ENCODE assay signal across 15 cellular contexts in genomic region chr3:1583044-1583443, GRCh38.
DNase-seq lines count a peak whose midpoint lies in the region; ATAC-seq and TF ChIP-seq lines count a peak whose summit lies in the region.
"Had no signal": no experiment of that assay in that cellular context is flagged by ENCODE, and none has a peak within 500 bp of the region (broad histone marks: within the 10 kb centered on the region; RNA-seq: fewer than 3 reads in every experiment).

No MANE protein-coding gene starts in this region.

- H3K27me3 Mint-ChIP-seq in H9 (ENCODE audit: low read depth), result 0 out of 2 replicates have a peak, but pooled peaks cover 1% of the 10 kb centered on the region
- H3K27me3 Mint-ChIP-seq: B cell; CD4-positive, alpha-beta T cell had no signal

- H2AFZ ChIP-seq in H9 (ENCODE audit: low read length) (no peak overlapping the region), neuronal stem cell (ENCODE audit: low read length) (no peak overlapping the region)

- intact Hi-C loops in upper lobe of right lung (cut with DNase I), result no loop called here

- H3K79me1 ChIP-seq in H9 (ENCODE audit: insufficient read depth, low read depth, low read length, poor library complexity, severe bottlenecking) (no peaks in the 10 kb centered on the region), neuronal stem cell (ENCODE audit: low read depth, low read length) (no peaks in the 10 kb centered on the region)

- H3K4me1 ChIP-seq in H9 (ENCODE audit: insufficient read depth, low read length) (no peaks in the 10 kb centered on the region), gastroesophageal sphincter (no peaks in the 10 kb centered on the region), neuronal stem cell (ENCODE audit: control insufficient read depth in 2 of 2, insufficient read depth in 1 of 2, low read depth in 1 of 2, low read length in 2 of 2) (peaks cover 0 to 3% of the 10 kb centered on the region in 2 donors), upper lobe of right lung (no peaks in the 10 kb centered on the region)
- H3K4me1 ChIP-seq: HAP-1 had no signal

- no CpG with 5 or more reads among the region's 10 CpGs for WGBS in H9 (ENCODE audit: extremely low coverage, insufficient read length, low lambda C conversion rate)
- WGBS in gastroesophageal sphincter (ENCODE audit: low coverage in 1 of 2), 2 donors, result no CpG with 5 or more reads among the region's 10 CpGs
- WGBS in neuronal stem cell (ENCODE audit: extremely low coverage in 2 of 2, insufficient read length in 2 of 2, insufficient replicate concordance in 1 of 2), 2 donors, result no CpG with 5 or more reads among the region's 10 CpGs

- TF ChIP-seq CTCF in H9 (conservative IDR thresholded peaks at IDR 0.05) (no peak), gastroesophageal sphincter (IDR thresholded peaks at IDR 0.05) (no peak), upper lobe of right lung (IDR thresholded peaks at IDR 0.05) (no peak)

- TF ChIP-seq EP300 in gastroesophageal sphincter (IDR thresholded peaks at IDR 0.05), result no peak

- H2BK120ac ChIP-seq in H9 (ENCODE audit: low read depth, low read length, poor library complexity, severe bottlenecking) (no peak overlapping the region), neuronal stem cell (ENCODE audit: low read depth, low read length) (no peak overlapping the region)

- no peaks in the 10 kb centered on the region for H3K27me3 ChIP-seq in H9 (ENCODE audit: insufficient read depth, low read length)
- no peaks in the 10 kb centered on the region for H3K27me3 ChIP-seq in gastroesophageal sphincter
- H3K27me3 ChIP-seq in neuronal stem cell (ENCODE audit: control insufficient read depth in 3 of 3, insufficient read depth in 3 of 3, low read depth in 1 of 3, low read length in 3 of 3), result no peaks in the 10 kb centered on the region
- no peaks in the 10 kb centered on the region for H3K27me3 ChIP-seq in upper lobe of right lung

- TF ChIP-seq POLR2A in gastroesophageal sphincter (IDR thresholded peaks at IDR 0.05), result no peak

- H3K18ac ChIP-seq in H9 (ENCODE audit: insufficient read length, low read depth, low read length) (no peak overlapping the region), neuronal stem cell (ENCODE audit: low read length) (peak overlapping the region; percentile 13)

- no peak overlapping the region for H2BK12ac ChIP-seq in H9 (ENCODE audit: insufficient read length, low read depth, low read length)
- no peak overlapping the region for H2BK12ac ChIP-seq in neuronal stem cell (ENCODE audit: low read length)

- no peak overlapping the region for H4K91ac ChIP-seq in H9 (ENCODE audit: insufficient read length, low read depth, low read length)
- H4K91ac ChIP-seq in neuronal stem cell (ENCODE audit: low read depth, low read length, poor library complexity), result no peak overlapping the region

- no peak overlapping the region for H3K9ac ChIP-seq in H9 (ENCODE audit: extremely low read depth, insufficient read length, low read length)
- no peak overlapping the region for H3K9ac ChIP-seq in neuronal stem cell (ENCODE audit: low read depth, low read length, poor library complexity)

- H2AK5ac ChIP-seq in H9 (ENCODE audit: insufficient read length, low read length) (no peak overlapping the region), neuronal stem cell (ENCODE audit: low read depth, low read length) (peak overlapping the region; percentile 28)

- peaks cover 0 to 3% (median 0%) of the 10 kb centered on the region in 3 experiments; a peak in 4 of 7 replicates for H3K36me3 Mint-ChIP-seq in H9 (ENCODE audit: insufficient read depth in 1 of 3, low read depth in 3 of 3)

- H3K9me3 ChIP-seq in H9 (ENCODE audit: control insufficient read depth, low read depth, low read length), result no peaks in the 10 kb centered on the region
- peaks cover 0 to 8% (median 0%) of the 10 kb centered on the region in 3 donors for H3K9me3 ChIP-seq in gastroesophageal sphincter
- H3K9me3 ChIP-seq in neuronal stem cell (replicated peaks in 1 of 2; ENCODE audit: control insufficient read depth in 2 of 2, insufficient read depth in 1 of 2, low read depth in 1 of 2, low read length in 2 of 2), result no peaks in the 10 kb centered on the region
- H3K9me3 ChIP-seq in upper lobe of right lung, result no peaks in the 10 kb centered on the region
- H3K9me3 ChIP-seq: HAP-1 had no signal

- no peak overlapping the region for H3K23ac ChIP-seq in H9 (ENCODE audit: insufficient read length, low read depth, low read length)
- no peak overlapping the region for H3K23ac ChIP-seq in neuronal stem cell (ENCODE audit: low read depth, low read length, poor library complexity)

- H4K5ac ChIP-seq in H9 (ENCODE audit: insufficient read length, low read depth, low read length), result no peak overlapping the region

- no peak overlapping the region for H2BK5ac ChIP-seq in H9 (ENCODE audit: insufficient read length, low read length)
- H2BK5ac ChIP-seq in neuronal stem cell (ENCODE audit: low read length), result no peak overlapping the region

- H3K27ac ChIP-seq in H9 (ENCODE audit: insufficient read length, low read depth, low read length), result no peak overlapping the region
- no peak overlapping the region for H3K27ac ChIP-seq in gastroesophageal sphincter
- no peak overlapping the region for H3K27ac ChIP-seq in neuronal stem cell (replicated peaks; ENCODE audit: low read length)
- no peak overlapping the region for H3K27ac ChIP-seq in upper lobe of right lung

- H3K27ac Mint-ChIP-seq in H9, result no peak overlapping the region; a peak in 1 of 7 replicates
- H3K27ac Mint-ChIP-seq: B cell; CD4-positive, alpha-beta T cell; GM23338 had no signal

- peaks cover 3 to 7% of the 10 kb centered on the region in 2 experiments for H3K9me3 Mint-ChIP-seq in H9

- DNase-seq in H9 (no peak), neuronal stem cell (ENCODE audit: low spot score) (no peak), upper lobe of right lung (no peak), NCI-H524 treated with DMSO at 0.1 percent for 48 hours (lab: John Stamatoyannopoulos, UW) (no peak), NCI-H748 (lab: John Stamatoyannopoulos, UW; ENCODE audit: unreplicated experiment) (no peak), UCSD-AML1 (lab: John Stamatoyannopoulos, UW; ENCODE audit: unreplicated experiment) (no peak)
- DNase-seq: C1 segment of cervical spinal cord; Calu3; CD4-positive, alpha-beta T cell; DMS 273 treated with DMSO at 0.1 percent for 48 hours had no signal

- H3K4me1 Mint-ChIP-seq in H9, result peaks cover 9% of the 10 kb centered on the region in 2 experiments
- H3K4me1 Mint-ChIP-seq: B cell, GM23338 had no signal

- H3K4me3 ChIP-seq in gastroesophageal sphincter (no peak overlapping the region), neuronal stem cell (ENCODE audit: low read length in 2 of 2) (no peak overlapping the region), upper lobe of right lung (no peak overlapping the region)
- H3K4me3 ChIP-seq: GM12878, GM23338, HAP-1 had no signal

- H3K4ac ChIP-seq in H9 (ENCODE audit: low read depth, low read length) (no peak overlapping the region), neuronal stem cell (ENCODE audit: low read length) (no peak overlapping the region)

- ATAC-seq in gastroesophageal sphincter (peak; percentile 25), upper lobe of right lung (peak; percentile 36)
- ATAC-seq: GM12878, GM23338 had no signal

- H3K4me2 ChIP-seq in H9 (ENCODE audit: insufficient read depth, insufficient read length, low read length) (no peak overlapping the region), neuronal stem cell (ENCODE audit: insufficient read depth, low read length, poor library complexity, severe bottlenecking) (no peak overlapping the region)
- H3K4me2 ChIP-seq: GM23338 had no signal

- H3K36me3 ChIP-seq in gastroesophageal sphincter (no peaks in the 10 kb centered on the region), neuronal stem cell (replicated peaks in 1 of 2; ENCODE audit: control insufficient read depth in 2 of 2, insufficient read depth in 2 of 2, low read length in 2 of 2) (no peaks in the 10 kb centered on the region), upper lobe of right lung (no peaks in the 10 kb centered on the region)
- H3K36me3 ChIP-seq: HAP-1 had no signal

- peak overlapping the region; percentile 13; the same call in 1 of the 2 replicates for H3K14ac ChIP-seq in H9 (ENCODE audit: insufficient read depth, low read length)
- no peak overlapping the region for H3K14ac ChIP-seq in neuronal stem cell (ENCODE audit: low read length)

- no peak overlapping the region for H4K8ac ChIP-seq in H9 (replicated peaks; ENCODE audit: insufficient read length, low read depth, low read length)
- H4K8ac ChIP-seq in neuronal stem cell (ENCODE audit: low read depth, low read length), result no peak overlapping the region

- no peaks in the 10 kb centered on the region for H3K23me2 ChIP-seq in H9 (ENCODE audit: insufficient read length, low read depth, low read length, poor library complexity, severe bottlenecking)

- H4K20me1 ChIP-seq in H9 (ENCODE audit: control insufficient read depth, insufficient read depth, insufficient read length), result no peaks in the 10 kb centered on the region

- H3K4me3 Mint-ChIP-seq in H9, result no peak overlapping the region
- H3K4me3 Mint-ChIP-seq: B cell; CD4-positive, alpha-beta T cell; GM23338 had no signal

- no peak overlapping the region for H3T11ph ChIP-seq in H9 (ENCODE audit: low read length)

- H3K79me2 ChIP-seq in H9 (ENCODE audit: insufficient read depth, low read length), result no peaks in the 10 kb centered on the region

- H2BK20ac ChIP-seq in H9 (ENCODE audit: low read depth, low read length, poor library complexity, severe bottlenecking), result no peak overlapping the region

- no peak overlapping the region for H2BK15ac ChIP-seq in H9 (ENCODE audit: low read depth, low read length)
- no peak overlapping the region for H2BK15ac ChIP-seq in neuronal stem cell (ENCODE audit: low read length)

- no peak overlapping the region for H3K56ac ChIP-seq in H9 (ENCODE audit: insufficient read length, low read depth, low read length)
